Comparison of ENCODE assay signal across 15 cellular contexts in the genomic region with DNA sequence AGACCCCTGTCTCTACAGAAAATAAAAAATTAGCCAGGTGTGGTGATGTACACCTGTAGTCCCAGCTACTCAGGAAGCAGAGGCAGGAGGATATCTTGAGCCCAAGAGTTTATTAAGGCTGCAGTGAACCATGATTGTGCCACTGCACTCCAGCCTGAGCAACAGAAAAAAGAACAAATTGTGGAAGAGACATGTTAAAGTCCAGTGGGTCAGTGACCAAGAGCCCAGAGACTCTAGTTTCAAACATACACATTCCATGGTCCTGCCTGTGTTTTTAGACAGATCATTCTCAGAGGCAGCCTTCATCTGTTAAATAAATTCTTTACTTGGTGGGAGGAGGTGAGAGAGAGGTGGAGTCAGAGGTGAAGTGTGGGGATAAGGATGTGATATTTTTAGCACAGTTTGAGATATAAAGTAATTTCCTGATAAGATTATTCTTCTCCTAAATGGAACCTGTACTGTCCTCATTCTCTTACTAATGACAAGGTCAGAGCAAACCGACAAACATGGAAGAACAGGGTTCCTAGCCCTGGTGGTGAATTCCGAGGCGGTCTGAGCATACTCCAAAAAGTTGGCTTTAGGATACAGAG. TPM values are rescaled to one million over a fixed set of nuclear protein-coding genes. Genes with fewer than 3 reads are reported as not detected.
DNase-seq lines count a peak whose midpoint lies in the region; ATAC-seq and TF ChIP-seq lines count a peak whose summit lies in the region.
"Had no signal": no experiment of that assay in that cellular context is flagged by ENCODE, and none has a peak within 500 bp of the region (broad histone marks: within the 10 kb centered on the region; RNA-seq: fewer than 3 reads in every experiment).

No MANE protein-coding gene starts in this region.

- H3K4me1 ChIP-seq in left ventricle myocardium inferior, result peaks cover 68% of the 10 kb centered on the region
- H3K4me1 ChIP-seq: breast epithelium had no signal

- H3K27ac Mint-ChIP-seq in activated CD4-positive, alpha-beta T cell treated with anti-CD3 and anti-CD28 coated beads for 36 hours, result peak overlapping the region; percentile 75
- peak overlapping the region; percentile 72 for H3K27ac Mint-ChIP-seq in activated CD8-positive, alpha-beta T cell treated with anti-CD3 and anti-CD28 coated beads, Interleukin-2, amount 10 ng/mL, durations not matched to agents 7 days and 5 days
- peak overlapping the region; percentile 62 for H3K27ac Mint-ChIP-seq in stimulated activated naive B cell treated with anti-CD40 and anti-IgM and Interleukin-4, amounts not matched to agents 10 μg/mL and 1 μg/mL and 100 μg/mL, for 72 hours

- CTCF ChIA-PET in activated CD4-positive, alpha-beta T cell treated with anti-CD3 and anti-CD28 coated beads for 36 hours (lab: Charles Lee), result interaction anchor here (1.1 to 2.7 kb wide), 3 partner anchors 16 to 50 kb away, joined by 3 to 13 read pairs (median 3); no protein-coding TSS in a partner anchor
- CTCF ChIA-PET in activated CD8-positive, alpha-beta T cell treated with anti-CD3 and anti-CD28 coated beads, Interleukin-2, amount 10 ng/mL, durations not matched to agents 7 days and 5 days (lab: Charles Lee), result no interaction called here

- no peaks in the 10 kb centered on the region for H3K9me3 Mint-ChIP-seq in activated CD4-positive, alpha-beta T cell treated with anti-CD3 and anti-CD28 coated beads for 36 hours (ENCODE audit: low read depth)
- H3K9me3 Mint-ChIP-seq in activated CD8-positive, alpha-beta T cell treated with anti-CD3 and anti-CD28 coated beads, Interleukin-2, amount 10 ng/mL, durations not matched to agents 7 days and 5 days (ENCODE audit: insufficient read depth), result no peaks in the 10 kb centered on the region
- H3K9me3 Mint-ChIP-seq in stimulated activated naive B cell treated with anti-CD40 and anti-IgM and Interleukin-4, amounts not matched to agents 10 μg/mL and 1 μg/mL and 100 μg/mL, for 72 hours, result no peaks in the 10 kb centered on the region
- H3K9me3 Mint-ChIP-seq: activated T-cell treated with anti-CD3 and anti-CD28 coated beads, Interleukin-2, amount 50 U/mL, for 4 hours; neural crest cell had no signal

- no peak for DNase-seq in activated CD4-positive, alpha-beta T cell treated with anti-CD3 and anti-CD28 coated beads for 36 hours
- DNase-seq in activated CD4-positive, alpha-beta T cell treated with anti-CD3 and anti-CD28 coated beads for 48 hours, result no peak
- DNase-seq in activated CD8-positive, alpha-beta T cell treated with anti-CD3 and anti-CD28 coated beads, Interleukin-2, amount 10 ng/mL, durations not matched to agents 7 days and 5 days, result no peak
- DNase-seq in left ventricle myocardium inferior (no peak), NCI-H510A (lab: John Stamatoyannopoulos, UW) (no peak), DMS79 treated with DMSO at 0.1 percent for 48 hours (lab: John Stamatoyannopoulos, UW) (no peak), 8988T (no peak)
- no peak for DNase-seq in stimulated activated naive B cell treated with anti-CD40 and anti-IgM and Interleukin-4, amounts not matched to agents 10 μg/mL and 1 μg/mL and 100 μg/mL, for 72 hours
- DNase-seq: activated T-cell treated with anti-CD3 and anti-CD28 coated beads, Interleukin-2, amount 50 U/mL, for 4 hours; NCI-H1436; NCI-H526 treated with DMSO at 0.1 percent for 48 hours; SHP77 had no signal

- no peaks in the 10 kb centered on the region for H3K9me3 ChIP-seq in left ventricle myocardium inferior (replicated peaks)
- H3K9me3 ChIP-seq: breast epithelium had no signal

- no peaks in the 10 kb centered on the region for H3K36me3 ChIP-seq in left ventricle myocardium inferior
- H3K36me3 ChIP-seq: breast epithelium had no signal

- no peak for ATAC-seq in activated CD4-positive, alpha-beta T cell treated with anti-CD3 and anti-CD28 coated beads for 36 hours
- ATAC-seq in activated CD8-positive, alpha-beta T cell treated with anti-CD3 and anti-CD28 coated beads, Interleukin-2, amount 10 ng/mL, durations not matched to agents 7 days and 5 days, result no peak
- ATAC-seq in stimulated activated naive B cell treated with anti-CD40 and anti-IgM and Interleukin-4, amounts not matched to agents 10 μg/mL and 1 μg/mL and 100 μg/mL, for 72 hours (replicated peaks), result no peak
- ATAC-seq: activated T-cell treated with anti-CD3 and anti-CD28 coated beads, Interleukin-2, amount 50 U/mL, for 4 hours had no signal

- peak overlapping the region; percentile 74 for H3K27ac ChIP-seq in left ventricle myocardium inferior (replicated peaks)

- POLR2A ChIA-PET in activated CD4-positive, alpha-beta T cell treated with anti-CD3 and anti-CD28 coated beads for 36 hours (lab: Charles Lee), result no interaction called here
- POLR2A ChIA-PET in activated CD8-positive, alpha-beta T cell treated with anti-CD3 and anti-CD28 coated beads, Interleukin-2, amount 10 ng/mL, durations not matched to agents 7 days and 5 days (lab: Charles Lee), result interaction anchor here (1.1 kb wide), 1 partner anchor 48 kb away, joined by 4 read pairs; no protein-coding TSS in a partner anchor

- no peaks in the 10 kb centered on the region for H3K27me3 ChIP-seq in left ventricle myocardium inferior (ENCODE audit: low read depth)
- H3K27me3 ChIP-seq: breast epithelium had no signal

- H3K4me3 ChIP-seq in left ventricle myocardium inferior, result no peak overlapping the region
- H3K4me3 ChIP-seq: breast epithelium, skin epidermis had no signal

- no peak overlapping the region for H3K4me3 Mint-ChIP-seq in activated CD4-positive, alpha-beta T cell treated with anti-CD3 and anti-CD28 coated beads for 36 hours
- H3K4me3 Mint-ChIP-seq in activated CD8-positive, alpha-beta T cell treated with anti-CD3 and anti-CD28 coated beads, Interleukin-2, amount 10 ng/mL, durations not matched to agents 7 days and 5 days, result no peak overlapping the region
- no peak overlapping the region for H3K4me3 Mint-ChIP-seq in stimulated activated naive B cell treated with anti-CD40 and anti-IgM and Interleukin-4, amounts not matched to agents 10 μg/mL and 1 μg/mL and 100 μg/mL, for 72 hours
- H3K4me3 Mint-ChIP-seq: neural crest cell had no signal

- peaks cover 74% of the 10 kb centered on the region for H3K4me1 Mint-ChIP-seq in activated CD4-positive, alpha-beta T cell treated with anti-CD3 and anti-CD28 coated beads for 36 hours
- peaks cover 56% of the 10 kb centered on the region for H3K4me1 Mint-ChIP-seq in activated CD8-positive, alpha-beta T cell treated with anti-CD3 and anti-CD28 coated beads, Interleukin-2, amount 10 ng/mL, durations not matched to agents 7 days and 5 days (ENCODE audit: low read depth)
- H3K4me1 Mint-ChIP-seq in stimulated activated naive B cell treated with anti-CD40 and anti-IgM and Interleukin-4, amounts not matched to agents 10 μg/mL and 1 μg/mL and 100 μg/mL, for 72 hours, result peaks cover 49 to 81% of the 10 kb centered on the region in 2 donors

- H3K27me3 Mint-ChIP-seq in activated CD4-positive, alpha-beta T cell treated with anti-CD3 and anti-CD28 coated beads for 36 hours, result no peaks in the 10 kb centered on the region
- H3K27me3 Mint-ChIP-seq in activated CD8-positive, alpha-beta T cell treated with anti-CD3 and anti-CD28 coated beads, Interleukin-2, amount 10 ng/mL, durations not matched to agents 7 days and 5 days (ENCODE audit: low read depth), result no peaks in the 10 kb centered on the region
- no peaks in the 10 kb centered on the region for H3K27me3 Mint-ChIP-seq in stimulated activated naive B cell treated with anti-CD40 and anti-IgM and Interleukin-4, amounts not matched to agents 10 μg/mL and 1 μg/mL and 100 μg/mL, for 72 hours

- peaks cover 13% of the 10 kb centered on the region for H3K36me3 Mint-ChIP-seq in activated CD4-positive, alpha-beta T cell treated with anti-CD3 and anti-CD28 coated beads for 36 hours (ENCODE audit: low read depth)
- peaks cover 33% of the 10 kb centered on the region for H3K36me3 Mint-ChIP-seq in activated CD8-positive, alpha-beta T cell treated with anti-CD3 and anti-CD28 coated beads, Interleukin-2, amount 10 ng/mL, durations not matched to agents 7 days and 5 days (ENCODE audit: low read depth)
- peaks cover 17 to 47% of the 10 kb centered on the region in 2 donors for H3K36me3 Mint-ChIP-seq in stimulated activated naive B cell treated with anti-CD40 and anti-IgM and Interleukin-4, amounts not matched to agents 10 μg/mL and 1 μg/mL and 100 μg/mL, for 72 hours

- intact Hi-C loops in activated CD4-positive, alpha-beta T cell treated with anti-CD3 and anti-CD28 coated beads for 36 hours (cut with DNase I, micrococcal nuclease), result no loop called here
- intact Hi-C loops in left ventricle myocardium inferior (cut with micrococcal nuclease), result no loop called here

- no peak for TF ChIP-seq CTCF in left ventricle myocardium inferior (IDR thresholded peaks at IDR 0.05; ENCODE audit: borderline replicate concordance)

RNA-seq across cellular contexts. Expression of gene RASSF3, which starts 48.7 kb away (rescaled TPM):
- total RNA-seq in activated CD4-positive, alpha-beta T cell treated with anti-CD3 and anti-CD28 coated beads for 36 hours, result 10 to 100 TPM; 38.0 to 39.0 TPM
- 10 to 100 TPM; 61.7 to 63.7 TPM for total RNA-seq in activated CD8-positive, alpha-beta T cell treated with anti-CD3 and anti-CD28 coated beads, Interleukin-2, amount 10 ng/mL, durations not matched to agents 7 days and 5 days
- total RNA-seq in left ventricle myocardium inferior, result 102 TPM
